In the genomic region with DNA sequence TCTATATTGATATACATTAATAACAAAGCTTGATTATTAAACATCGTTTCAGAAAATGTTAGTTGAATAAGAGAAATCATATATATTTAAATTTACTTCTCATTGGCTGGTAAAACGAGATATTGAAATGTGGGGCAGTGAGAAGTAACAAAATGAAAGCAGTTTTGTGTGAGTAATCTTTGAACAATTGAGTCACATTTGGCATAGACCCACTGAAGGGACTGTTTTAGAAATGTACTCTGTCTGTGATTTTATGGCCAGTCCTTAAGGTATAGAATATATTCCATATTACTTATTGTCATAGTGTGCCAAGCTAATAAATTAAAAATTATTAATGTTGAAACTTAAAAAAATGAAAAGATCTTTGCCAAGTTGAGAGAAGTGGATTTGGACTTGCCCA, we compare ENCODE assay signal across 29 cellular contexts.
"Had no signal": no experiment of that assay in that cellular context is flagged by ENCODE, and none has a peak within 500 bp of the region (broad histone marks: within the 10 kb centered on the region; RNA-seq: fewer than 3 reads in every experiment).

No MANE protein-coding gene starts in this region.

- H3K9me3 ChIP-seq: mucosa of descending colon, neutrophil had no signal

- H3K27ac ChIP-seq: dorsolateral prefrontal cortex, left ventricle myocardium inferior, lower lobe of right lung, neutrophil, parathyroid adenoma, right atrium auricular region, thoracic aorta, tibial nerve, upper lobe of left lung had no signal

- H3K27me3 Mint-ChIP-seq: memory B cell; naive B cell; natural killer cell treated with Interleukin-12 subunit alpha and Interleukin-12 subunit beta and Interleukin-15 and Interleukin-18, amount 100 ng/mL, for 72 hours; progenitor cell of endocrine pancreas had no signal

- H3K27ac Mint-ChIP-seq: immature natural killer cell; memory B cell; mesothelial cell of epicardium; naive B cell; natural killer cell treated with Interleukin-12 subunit alpha and Interleukin-12 subunit beta and Interleukin-15 and Interleukin-18, amount 100 ng/mL, for 72 hours; progenitor cell of endocrine pancreas; stimulated activated effector memory CD8-positive, alpha-beta T cell treated with anti-CD3 and anti-CD28 coated beads, Interleukin-12 subunit alpha, Interleukin-12 subunit beta, amount 100 ng/mL, for 72 hours had no signal

- DNase-seq: dorsolateral prefrontal cortex; effector CD4-positive, alpha-beta T cell; foreskin melanocyte; hypothalamus; immature natural killer cell; islet precursor cell; kidney glomerular epithelial cell; left colon; left ventricle myocardium inferior; lower lobe of right lung; mucosa of descending colon; naive B cell; stimulated activated CD4-positive, alpha-beta T cell treated with anti-CD3 and anti-CD28 coated beads, Interleukin-2, amount 100 ng/mL, for 24 hours; stimulated activated CD4-positive, alpha-beta T cell treated with anti-CD3 and anti-CD28 coated beads, Interleukin-4, amount 100 ng/mL, for 24 hours; stimulated activated naive CD8-positive, alpha-beta T cell treated with anti-CD3 and anti-CD28 coated beads, Interleukin-15, Interleukin-2, amounts not matched to agents 100 U/mL and 50 U/mL, for 24 hours; substantia nigra; upper lobe of left lung had no signal

- H3K4me3 Mint-ChIP-seq: immature natural killer cell; memory B cell; mesothelial cell of epicardium; naive B cell; natural killer cell treated with Interleukin-12 subunit alpha and Interleukin-12 subunit beta and Interleukin-15 and Interleukin-18, amount 100 ng/mL, for 72 hours; neural crest cell; stimulated activated effector memory CD8-positive, alpha-beta T cell treated with anti-CD3 and anti-CD28 coated beads, Interleukin-12 subunit alpha, Interleukin-12 subunit beta, amount 100 ng/mL, for 72 hours had no signal

- H2AFZ ChIP-seq: parathyroid adenoma had no signal

- H3K9ac ChIP-seq: parathyroid adenoma had no signal

- H3K4me1 ChIP-seq: left ventricle myocardium inferior, lower lobe of right lung, parathyroid adenoma, right atrium auricular region, tibial nerve, upper lobe of left lung had no signal

- ATAC-seq: left colon; lower lobe of right lung; mucosa of descending colon; natural killer cell treated with Interleukin-12 subunit alpha and Interleukin-12 subunit beta and Interleukin-15 and Interleukin-18, amount 100 ng/mL, for 72 hours; sciatic nerve; stimulated activated effector memory CD8-positive, alpha-beta T cell treated with anti-CD3 and anti-CD28 coated beads, Interleukin-12 subunit alpha, Interleukin-12 subunit beta, amount 100 ng/mL, for 72 hours; stimulated activated naive CD8-positive, alpha-beta T cell treated with anti-CD3 and anti-CD28 coated beads, Interleukin-15, Interleukin-2, amounts not matched to agents 100 U/mL and 50 U/mL, for 24 hours had no signal

- H3K36me3 ChIP-seq: left ventricle myocardium inferior, lower lobe of right lung, neutrophil, right atrium auricular region, thoracic aorta, tibial nerve, upper lobe of left lung had no signal

- H3K4me3 ChIP-seq: dorsolateral prefrontal cortex, left ventricle myocardium inferior, lower lobe of right lung, mucosa of descending colon, right atrium auricular region, thoracic aorta, tibial nerve, upper lobe of left lung had no signal

- H3K27me3 ChIP-seq: dorsolateral prefrontal cortex, neutrophil, right atrium auricular region, tibial nerve, upper lobe of left lung had no signal

- H3K79me2 ChIP-seq: parathyroid adenoma had no signal

- H3K4me1 Mint-ChIP-seq: immature natural killer cell; memory B cell; naive B cell; neural crest cell; stimulated activated effector memory CD8-positive, alpha-beta T cell treated with anti-CD3 and anti-CD28 coated beads, Interleukin-12 subunit alpha, Interleukin-12 subunit beta, amount 100 ng/mL, for 72 hours had no signal

- H3K36me3 Mint-ChIP-seq: immature natural killer cell; memory B cell; naive B cell; stimulated activated effector memory CD8-positive, alpha-beta T cell treated with anti-CD3 and anti-CD28 coated beads, Interleukin-12 subunit alpha, Interleukin-12 subunit beta, amount 100 ng/mL, for 72 hours had no signal
